ENCODE assay signal across 16 cellular contexts in genomic region chr6:132968419-132968950, GRCh38.
A peak's percentile ranks its signal among the peaks of the same experiment; 100 is the strongest.
DNase-seq lines count a peak whose midpoint lies in the region; ATAC-seq, FAIRE-seq and TF ChIP-seq lines count a peak whose summit lies in the region.
"Had no signal": no experiment of that assay in that cellular context is flagged by ENCODE, and none has a peak within 500 bp of the region (broad histone marks: within the 10 kb centered on the region; RNA-seq: fewer than 3 reads in every experiment).

No MANE protein-coding gene starts in this region.

- no peak for TF ChIP-seq POLR2A in HepG2 (IDR thresholded peaks at IDR 0.05; ENCODE audit: insufficient read depth in 1 of 2, low read depth in 2 of 2, low read length in 2 of 2)

- H3K9me3 ChIP-seq in HEK293 (ENCODE audit: control insufficient read depth, insufficient read depth, low read depth, low read length) (no peaks in the 10 kb centered on the region), HepG2 (ENCODE audit: low read length) (no peaks in the 10 kb centered on the region), ascending aorta (no peaks in the 10 kb centered on the region)
- H3K9me3 ChIP-seq in naive thymus-derived CD4-positive, alpha-beta T cell (ENCODE audit: control insufficient read depth in 2 of 3, low read length in 3 of 3): no peaks in the 10 kb centered on the region
- H3K9me3 ChIP-seq: A549, Caco-2, HAP-1 had no signal

- FAIRE-seq in HepG2 (lab: Jason Lieb, UNC): no peak
- FAIRE-seq: A549, D721Med had no signal

- peaks cover 0 to 4% (median 0%) of the 10 kb centered on the region in 11 donors for H3K9me3 Mint-ChIP-seq in naive thymus-derived CD4-positive, alpha-beta T cell
- H3K9me3 Mint-ChIP-seq: CD4-positive, alpha-beta T cell had no signal

- no peak overlapping the region for H3K4me2 ChIP-seq in HepG2 (ENCODE audit: low read depth, low read length)
- H3K4me2 ChIP-seq: A549 had no signal

- H3K4me1 ChIP-seq in HEK293 (ENCODE audit: control insufficient read depth, insufficient read depth, low read length) (peaks cover 34% of the 10 kb centered on the region), HepG2 (ENCODE audit: insufficient read depth, low read length) (peaks cover 19% of the 10 kb centered on the region), ascending aorta (no peaks in the 10 kb centered on the region)
- H3K4me1 ChIP-seq in naive thymus-derived CD4-positive, alpha-beta T cell (ENCODE audit: control insufficient read depth in 2 of 2, insufficient read depth in 2 of 2, low read length in 2 of 2): no peaks in the 10 kb centered on the region
- H3K4me1 ChIP-seq: Caco-2 had no signal

- no peak for TF ChIP-seq EP300 in HepG2 (IDR thresholded peaks at IDR 0.05; ENCODE audit: low read depth in 2 of 2, low read length in 2 of 2)
- TF ChIP-seq EP300 in HepG2 (CRISPR knock-in tag; IDR thresholded peaks at IDR 0.05; ENCODE audit: borderline replicate concordance): no peak

- no peaks in the 10 kb centered on the region for H3K79me2 ChIP-seq in HepG2 (ENCODE audit: insufficient read depth, low read length)

- no peak for ATAC-seq in HepG2
- ATAC-seq in HG03571 (IDR thresholded peaks at IDR 0.05; ENCODE audit: unreplicated experiment): no peak
- no peak for ATAC-seq in naive thymus-derived CD4-positive, alpha-beta T cell
- ATAC-seq: A549 had no signal

- in situ Hi-C loops in HepG2 (cut with HindIII; ENCODE audit: extremely low pct_ligation_motif_present, low pct_unique_long_range_greater_than_20kb): loop anchor here (10.0 kb wide), 1 partner anchor 546 kb away; no protein-coding TSS in a partner anchor

- 32% methylated on average over 5 of the region's 5 CpGs for WGBS in HepG2 (ENCODE audit: low lambda C conversion rate)

- H3K27me3 ChIP-seq in HepG2 (ENCODE audit: control insufficient read depth in 1 of 2, insufficient read depth in 2 of 2, low read length in 2 of 2) (no peaks in the 10 kb centered on the region), ascending aorta (no peaks in the 10 kb centered on the region)
- H3K27me3 ChIP-seq in naive thymus-derived CD4-positive, alpha-beta T cell (ENCODE audit: control insufficient read depth in 2 of 2, insufficient read depth in 2 of 2, low read length in 2 of 2): no peaks in the 10 kb centered on the region

- no peak overlapping the region for H3K4me3 ChIP-seq in HEK293 (ENCODE audit: low read depth, low read length)
- no peak overlapping the region for H3K4me3 ChIP-seq in HepG2 (replicated peaks in 1 of 3; ENCODE audit: insufficient read depth in 1 of 3, low read depth in 2 of 3, low read length in 3 of 3)
- no peak overlapping the region for H3K4me3 ChIP-seq in naive thymus-derived CD4-positive, alpha-beta T cell (ENCODE audit: low read length)
- H3K4me3 ChIP-seq in ascending aorta: no peak overlapping the region
- H3K4me3 ChIP-seq: A549, HAP-1 had no signal

- H3K4me3 Mint-ChIP-seq in naive thymus-derived CD4-positive, alpha-beta T cell: no peak overlapping the region
- H3K4me3 Mint-ChIP-seq: CD4-positive, alpha-beta T cell had no signal

- DNase-seq in M059J (ENCODE audit: low read depth) (peak; percentile 35), HepG2 (ENCODE audit: low spot score) (no peak), ascending aorta (ENCODE audit: low spot score in 2 of 2) (no peak)
- DNase-seq in naive thymus-derived CD4-positive, alpha-beta T cell: no peak
- DNase-seq: AML-193; Caco-2; CD4-positive, alpha-beta T cell; GDM1; KG1 had no signal

- TF ChIP-seq RAD21 in HepG2 (CRISPR knock-in tag; IDR thresholded peaks at IDR 0.05): no peak

- BruUV-seq in HepG2 (replicated peaks; lab: Mats Ljungman, UMichigan): no TSS peak

- H3K36me3 ChIP-seq in HEK293 (ENCODE audit: control insufficient read depth in 2 of 2, insufficient read depth in 1 of 2, low read length in 2 of 2) (no peaks in the 10 kb centered on the region), HepG2 (replicated peaks in 1 of 2; ENCODE audit: control insufficient read depth in 1 of 2, insufficient read depth in 2 of 2, low read length in 2 of 2) (no peaks in the 10 kb centered on the region), ascending aorta (no peaks in the 10 kb centered on the region)
- no peaks in the 10 kb centered on the region for H3K36me3 ChIP-seq in naive thymus-derived CD4-positive, alpha-beta T cell (ENCODE audit: control insufficient read depth in 2 of 3, insufficient read depth in 3 of 3, low read length in 3 of 3)
- H3K36me3 ChIP-seq: HAP-1 had no signal

- no peak overlapping the region for H3K27ac Mint-ChIP-seq in naive thymus-derived CD4-positive, alpha-beta T cell
- H3K27ac Mint-ChIP-seq: CD4-positive, alpha-beta T cell had no signal

- CTCF ChIA-PET in HEK293 (lab: Yijun Ruan, JAX): interaction anchor here (0.6 to 1.1 kb wide), 3 partner anchors 65 to 548 kb away, joined by 3 to 5 read pairs (median 3); no protein-coding TSS in a partner anchor
- CTCF ChIA-PET in HepG2 (lab: Yijun Ruan, JAX; ENCODE audit: low intra/inter-chr PET ratio, low total read pairs): no interaction called here
- CTCF ChIA-PET in naive thymus-derived CD4-positive, alpha-beta T cell (lab: Charles Lee): no interaction called here

- intact Hi-C loops in HepG2 (cut with micrococcal nuclease; ENCODE audit: unreplicated experiment) (no loop called here), ascending aorta (cut with DNase I) (no loop called here)
- intact Hi-C loops in naive thymus-derived CD4-positive, alpha-beta T cell (cut with micrococcal nuclease): no loop called here

- POLR2A ChIA-PET in HEK293 (lab: Yijun Ruan, JAX): no interaction called here
- POLR2A ChIA-PET in HepG2 (lab: Yijun Ruan, JAX): no interaction called here
- POLR2A ChIA-PET in naive thymus-derived CD4-positive, alpha-beta T cell (lab: Charles Lee): no interaction called here

- H3K27ac ChIP-seq in HEK293 (ENCODE audit: extremely low read depth, low read depth, low read length) (no peak overlapping the region; the same call in 1 of the 2 replicates), HepG2 (ENCODE audit: extremely low read length, insufficient read depth, low read length) (no peak overlapping the region), ascending aorta (no peak overlapping the region)
- H3K27ac ChIP-seq in naive thymus-derived CD4-positive, alpha-beta T cell (ENCODE audit: low read depth, low read length): no peak overlapping the region
- H3K27ac ChIP-seq: A549, C4-2B, HL-60 had no signal

- no peak overlapping the region for H2AFZ ChIP-seq in HepG2 (ENCODE audit: low read length)

- TF ChIP-seq CTCF in HEK293 (tag by site-specific recombination; IDR thresholded peaks at IDR 0.05) (no peak), HepG2 (CRISPR knock-in tag; IDR thresholded peaks at IDR 0.05) (no peak), ascending aorta (IDR thresholded peaks at IDR 0.05) (no peak)

- H4K20me1 ChIP-seq in HepG2 (ENCODE audit: insufficient read depth, low read length): no peaks in the 10 kb centered on the region

- peaks cover 0 to 6% (median 0%) of the 10 kb centered on the region in 7 donors for H3K4me1 Mint-ChIP-seq in naive thymus-derived CD4-positive, alpha-beta T cell

- H3K9ac ChIP-seq in HepG2 (ENCODE audit: insufficient read depth, low read depth, low read length): no peak overlapping the region

- peaks cover 0 to 39% (median 29%) of the 10 kb centered on the region in 5 donors for H3K27me3 Mint-ChIP-seq in naive thymus-derived CD4-positive, alpha-beta T cell

- H3K36me3 Mint-ChIP-seq in naive thymus-derived CD4-positive, alpha-beta T cell: no peaks in the 10 kb centered on the region

TF ChIP-seq in HEK293, 187 proteins besides CTCF, POLR2A, EP300 and RAD21 (continues in another document):
- peak; percentile 48; the same call in 1 of the 2 replicates for TF ChIP-seq SCRT1 (tag by site-specific recombination; IDR thresholded peaks at IDR 0.05; ENCODE audit: borderline replicate concordance)
- no peak for TF ChIP-seq ZNF449 (tag by site-specific recombination; IDR thresholded peaks at IDR 0.05)
- TF ChIP-seq ZNF2 (tag by site-specific recombination; IDR thresholded peaks at IDR 0.05): no peak

TF ChIP-seq in HepG2, 621 proteins besides CTCF, POLR2A, EP300 and RAD21:
- TF ChIP-seq CEBPB (IDR thresholded peaks at IDR 0.05; ENCODE audit: borderline replicate concordance, low read depth, low read length): peak; percentile 43; the same call in 1 of the 2 replicates
- TF ChIP-seq TBL1XR1 (IDR thresholded peaks at IDR 0.05; ENCODE audit: borderline replicate concordance, low read length, partially characterized antibody): no peak

Comparison
In these comparisons a context has a peak if more than half of its experiments do, and no peak if none do; other contexts are left out.
1. Of the 63 proteins assayed by ChIP-seq in both HepG2 and HEK293: peak only in HepG2: none; only in HEK293: ZNF362; in both: none; in neither: 62.